ENCODE assay signal across 1 cellular context in the genomic region with DNA sequence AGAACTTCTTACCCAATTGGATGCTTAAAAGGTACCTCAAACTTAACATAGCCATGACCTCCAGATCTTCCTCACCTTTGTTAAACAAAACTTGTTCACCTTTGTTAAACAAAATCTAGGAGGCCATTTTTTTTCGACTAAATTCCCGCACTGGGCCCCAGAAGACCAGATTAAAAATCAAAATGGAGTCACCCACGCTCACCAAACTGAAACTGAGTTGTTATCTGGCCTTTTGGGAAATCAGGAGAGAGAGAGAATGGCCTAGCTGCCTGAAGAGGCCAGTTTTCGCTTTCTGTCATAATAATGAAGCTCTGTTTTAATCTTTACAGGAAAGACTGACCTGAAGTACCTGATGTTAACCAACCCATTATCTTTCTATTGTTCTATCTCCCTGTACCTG.
TF ChIP-seq lines count a peak whose summit lies in the region.

No MANE protein-coding gene starts in this region.

TF ChIP-seq in K562, 482 proteins besides CTCF, POLR2A, EP300 and RAD21 (continued from another document and continues in another):
- TF ChIP-seq, protein P1, sequence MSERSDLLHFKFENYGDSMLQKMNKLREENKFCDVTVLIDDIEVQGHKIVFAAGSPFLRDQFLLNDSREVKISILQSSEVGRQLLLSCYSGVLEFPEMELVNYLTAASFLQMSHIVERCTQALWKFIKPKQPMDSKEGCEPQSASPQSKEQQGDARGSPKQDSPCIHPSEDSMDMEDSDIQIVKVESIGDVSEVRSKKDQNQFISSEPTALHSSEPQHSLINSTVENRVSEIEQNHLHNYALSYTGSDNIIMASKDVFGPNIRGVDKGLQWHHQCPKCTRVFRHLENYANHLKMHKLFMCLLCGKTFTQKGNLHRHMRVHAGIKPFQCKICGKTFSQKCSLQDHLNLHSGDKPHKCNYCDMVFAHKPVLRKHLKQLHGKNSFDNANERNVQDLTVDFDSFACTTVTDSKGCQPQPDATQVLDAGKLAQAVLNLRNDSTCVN (CRISPR knock-in tag; IDR thresholded peaks at IDR 0.05) = no peak
- TF ChIP-seq, protein P2, sequence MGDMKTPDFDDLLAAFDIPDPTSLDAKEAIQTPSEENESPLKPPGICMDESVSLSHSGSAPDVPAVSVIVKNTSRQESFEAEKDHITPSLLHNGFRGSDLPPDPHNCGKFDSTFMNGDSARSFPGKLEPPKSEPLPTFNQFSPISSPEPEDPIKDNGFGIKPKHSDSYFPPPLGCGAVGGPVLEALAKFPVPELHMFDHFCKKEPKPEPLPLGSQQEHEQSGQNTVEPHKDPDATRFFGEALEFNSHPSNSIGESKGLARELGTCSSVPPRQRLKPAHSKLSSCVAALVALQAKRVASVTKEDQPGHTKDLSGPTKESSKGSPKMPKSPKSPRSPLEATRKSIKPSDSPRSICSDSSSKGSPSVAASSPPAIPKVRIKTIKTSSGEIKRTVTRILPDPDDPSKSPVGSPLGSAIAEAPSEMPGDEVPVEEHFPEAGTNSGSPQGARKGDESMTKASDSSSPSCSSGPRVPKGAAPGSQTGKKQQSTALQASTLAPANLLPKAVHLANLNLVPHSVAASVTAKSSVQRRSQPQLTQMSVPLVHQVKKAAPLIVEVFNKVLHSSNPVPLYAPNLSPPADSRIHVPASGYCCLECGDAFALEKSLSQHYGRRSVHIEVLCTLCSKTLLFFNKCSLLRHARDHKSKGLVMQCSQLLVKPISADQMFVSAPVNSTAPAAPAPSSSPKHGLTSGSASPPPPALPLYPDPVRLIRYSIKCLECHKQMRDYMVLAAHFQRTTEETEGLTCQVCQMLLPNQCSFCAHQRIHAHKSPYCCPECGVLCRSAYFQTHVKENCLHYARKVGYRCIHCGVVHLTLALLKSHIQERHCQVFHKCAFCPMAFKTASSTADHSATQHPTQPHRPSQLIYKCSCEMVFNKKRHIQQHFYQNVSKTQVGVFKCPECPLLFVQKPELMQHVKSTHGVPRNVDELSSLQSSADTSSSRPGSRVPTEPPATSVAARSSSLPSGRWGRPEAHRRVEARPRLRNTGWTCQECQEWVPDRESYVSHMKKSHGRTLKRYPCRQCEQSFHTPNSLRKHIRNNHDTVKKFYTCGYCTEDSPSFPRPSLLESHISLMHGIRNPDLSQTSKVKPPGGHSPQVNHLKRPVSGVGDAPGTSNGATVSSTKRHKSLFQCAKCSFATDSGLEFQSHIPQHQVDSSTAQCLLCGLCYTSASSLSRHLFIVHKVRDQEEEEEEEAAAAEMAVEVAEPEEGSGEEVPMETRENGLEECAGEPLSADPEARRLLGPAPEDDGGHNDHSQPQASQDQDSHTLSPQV (IDR thresholded peaks at IDR 0.05) = peak; percentile 99
- TF ChIP-seq EZH2 (IDR thresholded peaks at IDR 0.05; ENCODE audit: borderline replicate concordance, low read depth, low read length) (no peak), NR1H2 (CRISPR knock-in tag; IDR thresholded peaks at IDR 0.05) (no peak), NFIX (CRISPR knock-in tag; IDR thresholded peaks at IDR 0.05; ENCODE audit: low read depth) (peak; percentile 50; the same call in 1 of the 2 replicates), HNRNPH1 (optimal IDR thresholded peaks at IDR 0.05; ENCODE audit: low read depth, low read length) (no peak), YBX1 (IDR thresholded peaks at IDR 0.05) (no peak), MEF2A (IDR thresholded peaks at IDR 0.05; ENCODE audit: control insufficient read depth, low read depth, low read length) (no peak), RBM25 (IDR thresholded peaks at IDR 0.05; ENCODE audit: low read depth, low read length, severe bottlenecking) (no peak), THRA (IDR thresholded peaks at IDR 0.05) (no peak), KLF1 (tag; IDR thresholded peaks at IDR 0.05) (no peak), RB1 (IDR thresholded peaks at IDR 0.05; ENCODE audit: low read depth) (no peak), ZNF282 (CRISPR knock-in tag; IDR thresholded peaks at IDR 0.05) (no peak), KDM5B (IDR thresholded peaks at IDR 0.05; ENCODE audit: insufficient replicate concordance, low read depth, low read length) (no peak), STAT5A (IDR thresholded peaks at IDR 0.05; ENCODE audit: borderline replicate concordance, low read length) (no peak), BRF1 (IDR thresholded peaks at IDR 0.05; ENCODE audit: borderline replicate concordance, extremely low read depth, insufficient read length) (no peak), ZNF707 (CRISPR knock-in tag; conservative IDR thresholded peaks at IDR 0.05) (no peak; the same call in 1 of the 2 replicates), ZNF23 (CRISPR knock-in tag; IDR thresholded peaks at IDR 0.05) (peak; percentile 65; the same call in 1 of the 2 replicates), MAFG (tag; conservative IDR thresholded peaks at IDR 0.05) (no peak; the same call in 1 of the 2 replicates), MYC (IDR thresholded peaks at IDR 0.05; ENCODE audit: low read depth, low read length) (no peak), MYC (CRISPR knock-in tag; IDR thresholded peaks at IDR 0.05; ENCODE audit: borderline replicate concordance, low read depth) (peak; percentile 61; the same call in 1 of the 2 replicates), HDAC1 (IDR thresholded peaks at IDR 0.05) (no peak), ZBTB1 (CRISPR knock-in tag; IDR thresholded peaks at IDR 0.05; ENCODE audit: borderline replicate concordance, low read depth) (no peak), SMAD3 (CRISPR knock-in tag; conservative IDR thresholded peaks at IDR 0.05) (peak; percentile 91), BACH1 (tag; IDR thresholded peaks at IDR 0.05) (peak; percentile 83), RBM14 (IDR thresholded peaks at IDR 0.05; ENCODE audit: borderline replicate concordance, insufficient read depth, low read depth, low read length) (no peak), SMARCE1 (IDR thresholded peaks at IDR 0.05) (no peak), RNF2 (IDR thresholded peaks at IDR 0.05) (no peak), GABPB1 (CRISPR knock-in tag; IDR thresholded peaks at IDR 0.05) (no peak), CSDE1 (IDR thresholded peaks at IDR 0.05) (no peak), MAFF (IDR thresholded peaks at IDR 0.05; ENCODE audit: low read length) (no peak), HINFP (tag; conservative IDR thresholded peaks at IDR 0.05; ENCODE audit: low read depth) (peak; percentile 84), SMARCB1 (IDR thresholded peaks at IDR 0.05; ENCODE audit: insufficient read length, low read depth) (no peak), ATF7 (IDR thresholded peaks at IDR 0.05) (no peak), RBBP5 (IDR thresholded peaks at IDR 0.05; ENCODE audit: borderline replicate concordance, insufficient read depth, low read length, poor library complexity, severe bottlenecking) (no peak)
- TF ChIP-seq, protein P3, sequence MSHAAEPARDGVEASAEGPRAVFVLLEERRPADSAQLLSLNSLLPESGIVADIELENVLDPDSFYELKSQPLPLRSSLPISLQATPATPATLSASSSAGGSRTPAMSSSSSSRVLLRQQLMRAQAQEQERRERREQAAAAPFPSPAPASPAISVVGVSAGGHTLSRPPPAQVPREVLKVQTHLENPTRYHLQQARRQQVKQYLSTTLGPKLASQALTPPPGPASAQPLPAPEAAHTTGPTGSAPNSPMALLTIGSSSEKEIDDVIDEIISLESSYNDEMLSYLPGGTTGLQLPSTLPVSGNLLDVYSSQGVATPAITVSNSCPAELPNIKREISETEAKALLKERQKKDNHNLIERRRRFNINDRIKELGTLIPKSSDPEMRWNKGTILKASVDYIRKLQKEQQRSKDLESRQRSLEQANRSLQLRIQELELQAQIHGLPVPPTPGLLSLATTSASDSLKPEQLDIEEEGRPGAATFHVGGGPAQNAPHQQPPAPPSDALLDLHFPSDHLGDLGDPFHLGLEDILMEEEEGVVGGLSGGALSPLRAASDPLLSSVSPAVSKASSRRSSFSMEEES (CRISPR knock-in tag; IDR thresholded peaks at IDR 0.05) = peak; percentile 38; the same call in 1 of the 2 replicates
- TF ChIP-seq, protein P4, sequence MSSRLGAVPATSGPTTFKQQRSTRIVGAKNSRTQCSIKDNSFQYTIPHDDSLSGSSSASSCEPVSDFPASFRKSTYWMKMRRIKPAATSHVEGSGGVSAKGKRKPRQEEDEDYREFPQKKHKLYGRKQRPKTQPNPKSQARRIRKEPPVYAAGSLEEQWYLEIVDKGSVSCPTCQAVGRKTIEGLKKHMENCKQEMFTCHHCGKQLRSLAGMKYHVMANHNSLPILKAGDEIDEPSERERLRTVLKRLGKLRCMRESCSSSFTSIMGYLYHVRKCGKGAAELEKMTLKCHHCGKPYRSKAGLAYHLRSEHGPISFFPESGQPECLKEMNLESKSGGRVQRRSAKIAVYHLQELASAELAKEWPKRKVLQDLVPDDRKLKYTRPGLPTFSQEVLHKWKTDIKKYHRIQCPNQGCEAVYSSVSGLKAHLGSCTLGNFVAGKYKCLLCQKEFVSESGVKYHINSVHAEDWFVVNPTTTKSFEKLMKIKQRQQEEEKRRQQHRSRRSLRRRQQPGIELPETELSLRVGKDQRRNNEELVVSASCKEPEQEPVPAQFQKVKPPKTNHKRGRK (tag; IDR thresholded peaks at IDR 0.05) = no peak
- TF ChIP-seq, protein P5, sequence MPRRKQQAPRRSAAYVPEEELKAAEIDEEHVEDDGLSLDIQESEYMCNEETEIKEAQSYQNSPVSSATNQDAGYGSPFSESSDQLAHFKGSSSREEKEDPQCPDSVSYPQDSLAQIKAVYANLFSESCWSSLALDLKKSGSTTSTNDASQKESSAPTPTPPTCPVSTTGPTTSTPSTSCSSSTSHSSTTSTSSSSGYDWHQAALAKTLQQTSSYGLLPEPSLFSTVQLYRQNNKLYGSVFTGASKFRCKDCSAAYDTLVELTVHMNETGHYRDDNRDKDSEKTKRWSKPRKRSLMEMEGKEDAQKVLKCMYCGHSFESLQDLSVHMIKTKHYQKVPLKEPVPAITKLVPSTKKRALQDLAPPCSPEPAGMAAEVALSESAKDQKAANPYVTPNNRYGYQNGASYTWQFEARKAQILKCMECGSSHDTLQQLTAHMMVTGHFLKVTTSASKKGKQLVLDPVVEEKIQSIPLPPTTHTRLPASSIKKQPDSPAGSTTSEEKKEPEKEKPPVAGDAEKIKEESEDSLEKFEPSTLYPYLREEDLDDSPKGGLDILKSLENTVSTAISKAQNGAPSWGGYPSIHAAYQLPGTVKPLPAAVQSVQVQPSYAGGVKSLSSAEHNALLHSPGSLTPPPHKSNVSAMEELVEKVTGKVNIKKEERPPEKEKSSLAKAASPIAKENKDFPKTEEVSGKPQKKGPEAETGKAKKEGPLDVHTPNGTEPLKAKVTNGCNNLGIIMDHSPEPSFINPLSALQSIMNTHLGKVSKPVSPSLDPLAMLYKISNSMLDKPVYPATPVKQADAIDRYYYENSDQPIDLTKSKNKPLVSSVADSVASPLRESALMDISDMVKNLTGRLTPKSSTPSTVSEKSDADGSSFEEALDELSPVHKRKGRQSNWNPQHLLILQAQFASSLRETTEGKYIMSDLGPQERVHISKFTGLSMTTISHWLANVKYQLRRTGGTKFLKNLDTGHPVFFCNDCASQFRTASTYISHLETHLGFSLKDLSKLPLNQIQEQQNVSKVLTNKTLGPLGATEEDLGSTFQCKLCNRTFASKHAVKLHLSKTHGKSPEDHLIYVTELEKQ (CRISPR knock-in tag; IDR thresholded peaks at IDR 0.05) = peak; percentile 91
- TF ChIP-seq, protein P6, sequence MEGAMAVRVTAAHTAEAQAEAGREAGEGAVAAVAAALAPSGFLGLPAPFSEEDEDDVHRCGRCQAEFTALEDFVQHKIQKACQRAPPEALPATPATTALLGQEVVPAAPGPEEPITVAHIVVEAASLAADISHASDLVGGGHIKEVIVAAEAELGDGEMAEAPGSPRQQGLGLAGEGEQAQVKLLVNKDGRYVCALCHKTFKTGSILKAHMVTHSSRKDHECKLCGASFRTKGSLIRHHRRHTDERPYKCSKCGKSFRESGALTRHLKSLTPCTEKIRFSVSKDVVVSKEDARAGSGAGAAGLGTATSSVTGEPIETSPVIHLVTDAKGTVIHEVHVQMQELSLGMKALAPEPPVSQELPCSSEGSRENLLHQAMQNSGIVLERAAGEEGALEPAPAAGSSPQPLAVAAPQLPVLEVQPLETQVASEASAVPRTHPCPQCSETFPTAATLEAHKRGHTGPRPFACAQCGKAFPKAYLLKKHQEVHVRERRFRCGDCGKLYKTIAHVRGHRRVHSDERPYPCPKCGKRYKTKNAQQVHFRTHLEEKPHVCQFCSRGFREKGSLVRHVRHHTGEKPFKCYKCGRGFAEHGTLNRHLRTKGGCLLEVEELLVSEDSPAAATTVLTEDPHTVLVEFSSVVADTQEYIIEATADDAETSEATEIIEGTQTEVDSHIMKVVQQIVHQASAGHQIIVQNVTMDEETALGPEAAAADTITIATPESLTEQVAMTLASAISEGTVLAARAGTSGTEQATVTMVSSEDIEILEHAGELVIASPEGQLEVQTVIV (CRISPR knock-in tag; IDR thresholded peaks at IDR 0.05; ENCODE audit: borderline replicate concordance) = no peak
